ENCODE assay signal across 1 cellular context in genomic region chr2:27891063-27891819, GRCh38.
A peak's percentile ranks its signal among the peaks of the same experiment; 100 is the strongest.
TF ChIP-seq lines count a peak whose summit lies in the region.

No MANE protein-coding gene starts in this region.

TF ChIP-seq in HepG2, 621 proteins besides CTCF, POLR2A, EP300 and RAD21 (continued from another document and continues in another):
- TF ChIP-seq ZNF770 (CRISPR knock-in tag; IDR thresholded peaks at IDR 0.05), result 0 out of 2 replicates have a peak, but pooled peaks have one; percentile 18
- TF ChIP-seq ETV5 (CRISPR knock-in tag; IDR thresholded peaks at IDR 0.05; ENCODE audit: borderline replicate concordance), result peak; percentile 38; the same call in 1 of the 2 replicates
- TF ChIP-seq TFE3 (CRISPR knock-in tag; IDR thresholded peaks at IDR 0.05), result peak; percentile 57; the same call in 1 of the 2 replicates
- TF ChIP-seq ZNF605 (CRISPR knock-in tag; IDR thresholded peaks at IDR 0.05), result peak; percentile 67; the same call in 1 of the 2 replicates
- 0 out of 2 replicates have a peak, but pooled peaks have one; percentile 22 for TF ChIP-seq SIN3A (IDR thresholded peaks at IDR 0.05; ENCODE audit: borderline replicate concordance, low read depth, low read length)
- TF ChIP-seq MEIS1 (CRISPR knock-in tag; IDR thresholded peaks at IDR 0.05; ENCODE audit: borderline replicate concordance), result 0 out of 2 replicates have a peak, but pooled peaks have one; percentile 32
- TF ChIP-seq SAP130 (CRISPR knock-in tag; IDR thresholded peaks at IDR 0.05; ENCODE audit: low read depth), result 0 out of 2 replicates have a peak, but pooled peaks have one; percentile 4
- TF ChIP-seq ZNF576 (CRISPR knock-in tag; IDR thresholded peaks at IDR 0.05), result peak; percentile 90; the same call in 1 of the 2 replicates
- TF ChIP-seq ZNF160 (CRISPR knock-in tag; IDR thresholded peaks at IDR 0.05), result 0 out of 2 replicates have a peak, but pooled peaks have one; percentile 53
- TF ChIP-seq ZNF740 (CRISPR knock-in tag; IDR thresholded peaks at IDR 0.05), result no peak
- no peak for TF ChIP-seq ZZZ3 (CRISPR knock-in tag; IDR thresholded peaks at IDR 0.05; ENCODE audit: borderline replicate concordance)
- no peak for TF ChIP-seq TBX3 (IDR thresholded peaks at IDR 0.05; ENCODE audit: borderline replicate concordance)
- no peak for TF ChIP-seq TCF12 (IDR thresholded peaks at IDR 0.05)
- no peak; the same call in 1 of the 2 replicates for TF ChIP-seq TCF12 (CRISPR knock-in tag; IDR thresholded peaks at IDR 0.05)
- TF ChIP-seq ZNF333 (CRISPR knock-in tag; IDR thresholded peaks at IDR 0.05; ENCODE audit: borderline replicate concordance), result peak; percentile 92; the same call in 1 of the 2 replicates
- TF ChIP-seq ZBTB26 (CRISPR knock-in tag; IDR thresholded peaks at IDR 0.05; ENCODE audit: borderline replicate concordance), result 0 out of 2 replicates have a peak, but pooled peaks have one; percentile 21
- TF ChIP-seq MTA3 (CRISPR knock-in tag; IDR thresholded peaks at IDR 0.05), result 0 out of 2 replicates have a peak, but pooled peaks have one; percentile 21
- TF ChIP-seq ATF1 (CRISPR knock-in tag; IDR thresholded peaks at IDR 0.05), result peak; percentile 99
- TF ChIP-seq RORA (CRISPR knock-in tag; IDR thresholded peaks at IDR 0.05), result no peak
- TF ChIP-seq ZBTB34 (CRISPR knock-in tag; IDR thresholded peaks at IDR 0.05), result no peak
- peak; percentile 87 for TF ChIP-seq ZNF317 (CRISPR knock-in tag; IDR thresholded peaks at IDR 0.05)
- no peak for TF ChIP-seq MTF1 (CRISPR knock-in tag; IDR thresholded peaks at IDR 0.05)
- no peak for TF ChIP-seq KDM1A (CRISPR knock-in tag; IDR thresholded peaks at IDR 0.05)
- TF ChIP-seq GMEB2 (CRISPR knock-in tag; IDR thresholded peaks at IDR 0.05; ENCODE audit: low read depth), result 0 out of 2 replicates have a peak, but pooled peaks have one; percentile 41
- peak; percentile 49; the same call in 1 of the 2 replicates for TF ChIP-seq MNT (IDR thresholded peaks at IDR 0.05)
- 0 out of 2 replicates have a peak, but pooled peaks have one; percentile 33 for TF ChIP-seq ZNF782 (CRISPR knock-in tag; IDR thresholded peaks at IDR 0.05; ENCODE audit: borderline replicate concordance)
- TF ChIP-seq THAP7 (CRISPR knock-in tag; IDR thresholded peaks at IDR 0.05), result no peak
- TF ChIP-seq SIN3B (IDR thresholded peaks at IDR 0.05; ENCODE audit: low read length), result no peak
- no peak for TF ChIP-seq NFE2L1 (CRISPR knock-in tag; IDR thresholded peaks at IDR 0.05; ENCODE audit: borderline replicate concordance)
- peak; percentile 82; the same call in 1 of the 2 replicates for TF ChIP-seq SNAPC4 (CRISPR knock-in tag; IDR thresholded peaks at IDR 0.05)
- TF ChIP-seq ZNF224 (CRISPR knock-in tag; IDR thresholded peaks at IDR 0.05), result no peak
- TF ChIP-seq ZNF552 (CRISPR knock-in tag; IDR thresholded peaks at IDR 0.05; ENCODE audit: borderline replicate concordance), result peak; percentile 32; the same call in 1 of the 2 replicates
- TF ChIP-seq GRHL1 (CRISPR knock-in tag; conservative IDR thresholded peaks at IDR 0.05), result no peak
- peak; percentile 26; the same call in 1 of the 2 replicates for TF ChIP-seq CBX5 (CRISPR knock-in tag; IDR thresholded peaks at IDR 0.05; ENCODE audit: borderline replicate concordance)
- TF ChIP-seq E2F2 (CRISPR knock-in tag; IDR thresholded peaks at IDR 0.05; ENCODE audit: borderline replicate concordance), result no peak; the same call in 1 of the 2 replicates
- 0 out of 2 replicates have a peak, but pooled peaks have one; percentile 1 for TF ChIP-seq HOXA5 (CRISPR knock-in tag; IDR thresholded peaks at IDR 0.05)
- no peak for TF ChIP-seq MYNN (CRISPR knock-in tag; IDR thresholded peaks at IDR 0.05; ENCODE audit: low read depth)
- TF ChIP-seq ZNF232 (CRISPR knock-in tag; IDR thresholded peaks at IDR 0.05; ENCODE audit: borderline replicate concordance), result no peak; the same call in 1 of the 2 replicates
